In the genomic region with DNA sequence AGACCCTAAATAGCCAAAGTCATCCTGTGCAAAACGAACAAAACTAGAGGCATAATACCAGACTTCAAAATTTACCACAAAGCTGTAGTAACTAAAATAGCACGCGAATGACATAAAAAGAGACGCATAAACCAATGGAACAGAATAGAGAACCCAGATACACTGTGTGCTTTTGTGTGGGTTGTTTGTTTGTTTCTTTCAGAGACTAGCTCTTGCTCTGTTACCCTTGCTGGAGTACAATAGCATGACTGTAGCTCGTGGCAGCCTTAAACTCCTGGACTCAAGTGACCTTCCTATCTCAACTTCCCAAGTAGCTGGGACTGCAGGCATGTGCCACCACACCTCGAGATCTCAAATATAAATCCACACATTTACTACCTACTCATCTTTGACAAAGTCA, we compare ENCODE assay signal across 19 cellular contexts.
A peak's percentile ranks its signal among the peaks of the same experiment; 100 is the strongest.
DNase-seq lines count a peak whose midpoint lies in the region; TF ChIP-seq lines count a peak whose summit lies in the region.
"Had no signal": no experiment of that assay in that cellular context is flagged by ENCODE, and none has a peak within 500 bp of the region (broad histone marks: within the 10 kb centered on the region; RNA-seq: fewer than 3 reads in every experiment).

No MANE protein-coding gene starts in this region.

- H3K27ac Mint-ChIP-seq in neural crest cell (ENCODE audit: unreplicated experiment) (peak overlapping the region; percentile 35), immature natural killer cell (no peak overlapping the region)
- H3K27ac Mint-ChIP-seq: B cell; CD4-positive, CD25-positive, alpha-beta regulatory T cell; CD8-positive, alpha-beta T cell had no signal

- no peaks in the 10 kb centered on the region for H3K79me2 ChIP-seq in SU-DHL-6 (ENCODE audit: insufficient read depth, low read length)

- H3K9me3 ChIP-seq in SU-DHL-6 (ENCODE audit: insufficient read depth, low read length), result no peaks in the 10 kb centered on the region; the same call in 1 of the 2 replicates
- no peaks in the 10 kb centered on the region for H3K9me3 ChIP-seq in Peyer's patch
- H3K9me3 ChIP-seq: BLaER1 had no signal

- H3K36me3 Mint-ChIP-seq in neural crest cell (ENCODE audit: low read depth) (no peaks in the 10 kb centered on the region), immature natural killer cell (no peaks in the 10 kb centered on the region)
- H3K36me3 Mint-ChIP-seq: CD4-positive, CD25-positive, alpha-beta regulatory T cell; CD8-positive, alpha-beta T cell had no signal

- no peaks in the 10 kb centered on the region for H3K27me3 Mint-ChIP-seq in neural crest cell (ENCODE audit: low read depth)
- peaks cover 0 to 1% (median 0%) of the 10 kb centered on the region in 3 donors for H3K27me3 Mint-ChIP-seq in immature natural killer cell (ENCODE audit: low read depth in 3 of 3)
- H3K27me3 Mint-ChIP-seq: B cell; CD4-positive, CD25-positive, alpha-beta regulatory T cell had no signal

- H3K4me2 ChIP-seq in SU-DHL-6 (ENCODE audit: low read depth, low read length, poor library complexity, severe bottlenecking), result no peak overlapping the region
- H3K4me2 ChIP-seq: BLaER1 had no signal

- no peak overlapping the region for H3K4me3 Mint-ChIP-seq in neural crest cell
- no peak overlapping the region for H3K4me3 Mint-ChIP-seq in immature natural killer cell
- H3K4me3 Mint-ChIP-seq: B cell; CD4-positive, CD25-positive, alpha-beta regulatory T cell; CD8-positive, alpha-beta T cell had no signal

- H3K9me3 Mint-ChIP-seq in neural crest cell, result peaks cover 4% of the 10 kb centered on the region
- H3K9me3 Mint-ChIP-seq in immature natural killer cell, result peaks cover 5 to 38% (median 28%) of the 10 kb centered on the region in 6 donors

- H4K20me1 ChIP-seq in SU-DHL-6 (ENCODE audit: low read depth, low read length), result no peaks in the 10 kb centered on the region
- H4K20me1 ChIP-seq: BLaER1 had no signal

- DNase-seq in COLO829 (ENCODE audit: low spot score) (peak; percentile 1), neural crest cell (ENCODE audit: low read depth, low spot score) (no peak), Peyer's patch (no peak), D341Med (ENCODE audit: low spot score) (no peak), immature natural killer cell (no peak)
- DNase-seq: Calu3; CD4-positive, CD25-positive, alpha-beta regulatory T cell; CD8-positive, alpha-beta T cell; COR-L47; DMS153; DND-41; GOT3; H7; HCEC 1CT had no signal

- no peak overlapping the region for H3K27ac ChIP-seq in SU-DHL-6 (ENCODE audit: low read depth, low read length)
- H3K27ac ChIP-seq in Peyer's patch, result no peak overlapping the region
- H3K27ac ChIP-seq: 22Rv1, BLaER1, C4-2B had no signal

- peaks cover 7% of the 10 kb centered on the region for H3K4me1 Mint-ChIP-seq in neural crest cell
- no peaks in the 10 kb centered on the region for H3K4me1 Mint-ChIP-seq in immature natural killer cell
- H3K4me1 Mint-ChIP-seq: B cell; CD4-positive, CD25-positive, alpha-beta regulatory T cell had no signal

- TF ChIP-seq CTCF in SU-DHL-6 (IDR thresholded peaks at IDR 0.05; ENCODE audit: insufficient read depth, low read length, poor library complexity, severe bottlenecking), result no peak
- TF ChIP-seq CTCF in neural crest cell (conservative IDR thresholded peaks at IDR 0.05), result no peak
- TF ChIP-seq CTCF in Peyer's patch (IDR thresholded peaks at IDR 0.05), result no peak

- H3K27me3 ChIP-seq in SU-DHL-6 (ENCODE audit: low read length) (no peaks in the 10 kb centered on the region), Peyer's patch (no peaks in the 10 kb centered on the region)
- H3K27me3 ChIP-seq: BLaER1 had no signal

- H3F3A ChIP-seq in SU-DHL-6 (ENCODE audit: insufficient read depth), result no peaks in the 10 kb centered on the region

- H3K36me3 ChIP-seq in SU-DHL-6 (ENCODE audit: low read length) (0 out of 2 replicates have a peak, but pooled peaks cover under 1% of the 10 kb centered on the region), Peyer's patch (no peaks in the 10 kb centered on the region)
- H3K36me3 ChIP-seq: BLaER1 had no signal

- H3K9me2 ChIP-seq in SU-DHL-6 (replicated peaks; ENCODE audit: insufficient read depth, low read length), result no peaks in the 10 kb centered on the region

- no peaks in the 10 kb centered on the region for H3K4me1 ChIP-seq in Peyer's patch
- H3K4me1 ChIP-seq: BLaER1 had no signal

- no peak for TF ChIP-seq POLR2A in Peyer's patch (IDR thresholded peaks at IDR 0.05)

- H3K4me3 ChIP-seq in SU-DHL-6 (ENCODE audit: insufficient read depth, low read length, poor library complexity, severe bottlenecking) (no peak overlapping the region), Peyer's patch (no peak overlapping the region)
- H3K4me3 ChIP-seq: BLaER1 had no signal

- peak overlapping the region; percentile 93 for H2AFZ ChIP-seq in SU-DHL-6 (ENCODE audit: low read depth, low read length, severe bottlenecking)

- H3K9ac ChIP-seq in SU-DHL-6 (ENCODE audit: low read length), result no peak overlapping the region
- H3K9ac ChIP-seq: BLaER1 had no signal
